In genomic region chr9:123967323-123967722, GRCh38 we compare ENCODE assay signal across 32 cellular contexts. TPM values are rescaled to one million over a fixed set of nuclear protein-coding genes. Genes with fewer than 3 reads are reported as not detected.
"Had no signal": no experiment of that assay in that cellular context is flagged by ENCODE, and none has a peak within 500 bp of the region (broad histone marks: within the 10 kb centered on the region; RNA-seq: fewer than 3 reads in every experiment).

No MANE protein-coding gene starts in this region.

- H3K36me3 Mint-ChIP-seq: stimulated activated effector memory CD8-positive, alpha-beta T cell treated with anti-CD3 and anti-CD28 coated beads, Interleukin-12 subunit alpha, Interleukin-12 subunit beta, amount 100 ng/mL, for 72 hours; stimulated activated memory B cell treated with anti-CD40 and anti-IgM and Interleukin-4, amounts not matched to agents 10 μg/mL and 1 μg/mL and 100 μg/mL, for 72 hours; type B pancreatic cell had no signal

- H3K4me3 ChIP-seq: stomach, suprapubic skin, testis, thoracic aorta, thyroid gland, tibial artery, tibial nerve, transverse colon, upper lobe of left lung, upper lobe of right lung, uterus, vagina had no signal

- DNase-seq: stimulated activated CD4-positive, alpha-beta T cell treated with anti-CD3 and anti-CD28 coated beads, Interleukin-2, amount 100 ng/mL, for 48 hours; stimulated activated CD4-positive, alpha-beta T cell treated with anti-CD3 and anti-CD28 coated beads, Interleukin-4, amount 100 ng/mL, for 1 hour; stimulated activated CD4-positive, alpha-beta T cell treated with anti-CD3 and anti-CD28 coated beads, Interleukin-4, amount 100 ng/mL, for 24 hours; stimulated activated CD4-positive, alpha-beta T cell treated with anti-CD3 and anti-CD28 coated beads, Interleukin-4, amount 100 ng/mL, for 4 hours; stimulated activated CD8-positive, alpha-beta memory T cell treated with anti-CD3 and anti-CD28 coated beads, Interleukin-4, amount 100 ng/mL, for 48 hours; stimulated activated naive B cell treated with anti-CD40 and anti-IgM and Interleukin-4, amounts not matched to agents 10 μg/mL and 1 μg/mL and 100 μg/mL, for 72 hours; stimulated activated naive CD4-positive, alpha-beta T cell; stimulated activated naive CD4-positive, alpha-beta T cell treated with Interleukin-2 at 50 U/mL for 16 hours; stimulated activated naive CD8-positive, alpha-beta T cell treated with anti-CD3 and anti-CD28 coated beads, Interleukin-15, amount 100 ng/mL, for 72 hours; stimulated activated naive CD8-positive, alpha-beta T cell treated with anti-CD3 and anti-CD28 coated beads, Interleukin-15, Interleukin-2, amounts not matched to agents 100 U/mL and 50 U/mL, for 24 hours; stomach; substantia nigra; testis; thyroid gland; tibial artery; transverse colon; trophoblast cell; upper lobe of left lung; upper lobe of right lung; uterus had no signal

- H3K27ac ChIP-seq: stomach, suprapubic skin, testis, thoracic aorta, thyroid gland, tibial artery, tibial nerve, transverse colon, upper lobe of left lung, upper lobe of right lung, uterus, vagina had no signal

- H3K27ac Mint-ChIP-seq: stimulated activated effector memory CD8-positive, alpha-beta T cell treated with anti-CD3 and anti-CD28 coated beads, Interleukin-12 subunit alpha, Interleukin-12 subunit beta, amount 100 ng/mL, for 72 hours; stimulated activated memory B cell treated with anti-CD40 and anti-IgM and Interleukin-4, amounts not matched to agents 10 μg/mL and 1 μg/mL and 100 μg/mL, for 72 hours; stimulated activated naive B cell treated with anti-CD40 and anti-IgM and Interleukin-4, amounts not matched to agents 10 μg/mL and 1 μg/mL and 100 μg/mL, for 72 hours; stimulated activated naive CD8-positive, alpha-beta T cell treated with anti-CD3 and anti-CD28 coated beads, Interleukin-15, amount 100 ng/mL, for 72 hours; stimulated activated naive CD8-positive, alpha-beta T cell treated with anti-CD3 and anti-CD28 coated beads, Interleukin-15, Interleukin-2, amounts not matched to agents 100 ng/mL and 50 ng/mL, for 24 hours; type B pancreatic cell had no signal

- H3K4me3 Mint-ChIP-seq: stimulated activated effector memory CD8-positive, alpha-beta T cell treated with anti-CD3 and anti-CD28 coated beads, Interleukin-12 subunit alpha, Interleukin-12 subunit beta, amount 100 ng/mL, for 72 hours; stimulated activated memory B cell treated with anti-CD40 and anti-IgM and Interleukin-4, amounts not matched to agents 10 μg/mL and 1 μg/mL and 100 μg/mL, for 72 hours; stimulated activated naive B cell treated with anti-CD40 and anti-IgM and Interleukin-4, amounts not matched to agents 10 μg/mL and 1 μg/mL and 100 μg/mL, for 72 hours; stimulated activated naive CD8-positive, alpha-beta T cell treated with anti-CD3 and anti-CD28 coated beads, Interleukin-15, amount 100 ng/mL, for 72 hours; stimulated activated naive CD8-positive, alpha-beta T cell treated with anti-CD3 and anti-CD28 coated beads, Interleukin-15, Interleukin-2, amounts not matched to agents 100 ng/mL and 50 ng/mL, for 24 hours; type B pancreatic cell had no signal

- H3K27me3 ChIP-seq: testis, thyroid gland, upper lobe of left lung, uterus, vagina had no signal

- H3K36me3 ChIP-seq: stomach, suprapubic skin, thoracic aorta, thyroid gland, tibial artery, tibial nerve, transverse colon, upper lobe of left lung, upper lobe of right lung, uterus, vagina had no signal

- H3K9me3 Mint-ChIP-seq: stimulated activated effector memory CD8-positive, alpha-beta T cell treated with anti-CD3 and anti-CD28 coated beads, Interleukin-12 subunit alpha, Interleukin-12 subunit beta, amount 100 ng/mL, for 72 hours; stimulated activated naive B cell treated with anti-CD40 and anti-IgM and Interleukin-4, amounts not matched to agents 10 μg/mL and 1 μg/mL and 100 μg/mL, for 72 hours; stimulated activated naive CD8-positive, alpha-beta T cell treated with anti-CD3 and anti-CD28 coated beads, Interleukin-15, amount 100 ng/mL, for 72 hours; stimulated activated naive CD8-positive, alpha-beta T cell treated with anti-CD3 and anti-CD28 coated beads, Interleukin-15, Interleukin-2, amounts not matched to agents 100 ng/mL and 50 ng/mL, for 24 hours; type B pancreatic cell had no signal

- ATAC-seq: stimulated activated effector memory CD8-positive, alpha-beta T cell treated with anti-CD3 and anti-CD28 coated beads, Interleukin-12 subunit alpha, Interleukin-12 subunit beta, amount 100 ng/mL, for 72 hours; stimulated activated memory B cell treated with anti-CD40 and anti-IgM and Interleukin-4, amounts not matched to agents 10 μg/mL and 1 μg/mL and 100 μg/mL, for 72 hours; stimulated activated naive B cell treated with anti-CD40 and anti-IgM and Interleukin-4, amounts not matched to agents 10 μg/mL and 1 μg/mL and 100 μg/mL, for 72 hours; stimulated activated naive CD8-positive, alpha-beta T cell treated with anti-CD3 and anti-CD28 coated beads, Interleukin-15, amount 100 ng/mL, for 72 hours; stimulated activated naive CD8-positive, alpha-beta T cell treated with anti-CD3 and anti-CD28 coated beads, Interleukin-15, Interleukin-2, amounts not matched to agents 100 U/mL and 50 U/mL, for 24 hours; upper lobe of right lung had no signal

- FAIRE-seq: urothelium cell line had no signal

- H3K9me3 ChIP-seq: stomach, suprapubic skin, testis, thoracic aorta, thyroid gland, tibial artery, tibial nerve, transverse colon, upper lobe of left lung, upper lobe of right lung, uterus, vagina had no signal

- H3K4me1 ChIP-seq: stomach, suprapubic skin, testis, thyroid gland, tibial artery, tibial nerve, transverse colon, upper lobe of left lung, upper lobe of right lung, uterus, vagina had no signal

- H3K4me1 Mint-ChIP-seq: stimulated activated effector memory CD8-positive, alpha-beta T cell treated with anti-CD3 and anti-CD28 coated beads, Interleukin-12 subunit alpha, Interleukin-12 subunit beta, amount 100 ng/mL, for 72 hours; stimulated activated naive CD8-positive, alpha-beta T cell treated with anti-CD3 and anti-CD28 coated beads, Interleukin-15, amount 100 ng/mL, for 72 hours had no signal

RNA-seq across cellular contexts. Expression of gene LHX2, which starts 44.2 kb away (rescaled TPM):
- total RNA-seq: subcutaneous adipose tissue, thoracic aorta, thyroid gland, tibial nerve, transverse colon, upper lobe of left lung, upper lobe of right lung, ureter, urinary bladder, vagina had no signal
- polyA plus RNA-seq: stomach, urinary bladder had no signal
